ENCODE assay signal across 26 cellular contexts in genomic region chr9:81390802-81391456, GRCh38.
A peak's percentile ranks its signal among the peaks of the same experiment; 100 is the strongest.
DNase-seq lines count a peak whose midpoint lies in the region; ATAC-seq and TF ChIP-seq lines count a peak whose summit lies in the region.
"Had no signal": no experiment of that assay in that cellular context is flagged by ENCODE, and none has a peak within 500 bp of the region (broad histone marks: within the 10 kb centered on the region; RNA-seq: fewer than 3 reads in every experiment).

No MANE protein-coding gene starts in this region.

- H3K4me2 ChIP-seq in BLaER1 (no peak overlapping the region), mesendoderm (ENCODE audit: low read length) (no peak overlapping the region)
- H3K4me2 ChIP-seq: neural progenitor cell had no signal

- TF ChIP-seq CTCF in RWPE2 (IDR thresholded peaks at IDR 0.05; ENCODE audit: poor library complexity, severe bottlenecking) = no peak
- TF ChIP-seq CTCF in gastroesophageal sphincter (IDR thresholded peaks at IDR 0.05) = no peak
- TF ChIP-seq CTCF in brain microvascular endothelial cell (IDR thresholded peaks at IDR 0.05; ENCODE audit: low read depth, low read length, missing control alignments) = no peak
- no peak for TF ChIP-seq CTCF in omental fat pad (IDR thresholded peaks at IDR 0.05)

- H3K56ac ChIP-seq in mesendoderm (ENCODE audit: low read length) = peak overlapping the region; percentile 30

- WGBS in mesendoderm (ENCODE audit: extremely low coverage, insufficient coverage, low lambda C conversion rate) = no CpG with 5 or more reads among the region's 4 CpGs
- 70 to 74% methylated on average over 2 of the region's 4 CpGs for WGBS in gastroesophageal sphincter (ENCODE audit: low coverage in 1 of 2), 2 donors

- no peak for ATAC-seq in RWPE2 (ENCODE audit: low read depth)
- no peak for ATAC-seq in gastroesophageal sphincter
- ATAC-seq in omental fat pad (ENCODE audit: low FRiP score) = no peak
- ATAC-seq: SK-N-SH treated with all-trans-retinoic acid at 6 μM for 48 hours; stimulated activated effector memory CD8-positive, alpha-beta T cell treated with anti-CD3 and anti-CD28 coated beads, Interleukin-12 subunit alpha, Interleukin-12 subunit beta, amount 100 ng/mL, for 72 hours had no signal

- H2BK5ac ChIP-seq in mesendoderm (ENCODE audit: low read length) = peak overlapping the region; percentile 94

- no peaks in the 10 kb centered on the region for H3K9me3 ChIP-seq in BLaER1
- no peaks in the 10 kb centered on the region for H3K9me3 ChIP-seq in RWPE2 (ENCODE audit: severe bottlenecking)
- H3K9me3 ChIP-seq in gastroesophageal sphincter = no peaks in the 10 kb centered on the region
- H3K9me3 ChIP-seq: suprapubic skin had no signal

- TF ChIP-seq EP300 in gastroesophageal sphincter (IDR thresholded peaks at IDR 0.05) = no peak

- no peak overlapping the region for H3K9ac ChIP-seq in BLaER1
- no peak overlapping the region for H3K9ac ChIP-seq in mesendoderm (ENCODE audit: low read length)
- H3K9ac ChIP-seq: neural progenitor cell had no signal

- H2BK120ac ChIP-seq in mesendoderm (ENCODE audit: low read depth, low read length) = peak overlapping the region; percentile 69

- no peaks in the 10 kb centered on the region for H3K79me1 ChIP-seq in mesendoderm (ENCODE audit: low read length)

- H3K27ac ChIP-seq in BLaER1 (peak overlapping the region; percentile 3; the same call in 1 of the 2 replicates), RWPE2 (ENCODE audit: poor library complexity, severe bottlenecking) (peak overlapping the region; percentile 97), mesendoderm (ENCODE audit: low read depth, low read length) (peak overlapping the region; percentile 19), gastroesophageal sphincter (no peak overlapping the region), brain microvascular endothelial cell (no peak overlapping the region)
- H3K27ac ChIP-seq: neural progenitor cell, suprapubic skin had no signal

- no peak overlapping the region for H3K4me3 ChIP-seq in BLaER1
- no peak overlapping the region for H3K4me3 ChIP-seq in RWPE2 (ENCODE audit: severe bottlenecking)
- H3K4me3 ChIP-seq in mesendoderm (ENCODE audit: low read length) = no peak overlapping the region
- H3K4me3 ChIP-seq in gastroesophageal sphincter = no peak overlapping the region
- H3K4me3 ChIP-seq in brain microvascular endothelial cell (ENCODE audit: low read depth, low read length) = no peak overlapping the region
- H3K4me3 ChIP-seq: neural progenitor cell, skin epidermis, suprapubic skin had no signal

- H3K79me2 ChIP-seq in mesendoderm (ENCODE audit: control insufficient read depth, insufficient read depth, low read length) = no peaks in the 10 kb centered on the region

- H3K36me3 ChIP-seq in BLaER1 (no peaks in the 10 kb centered on the region), RWPE2 (ENCODE audit: low read depth) (no peaks in the 10 kb centered on the region), mesendoderm (ENCODE audit: control insufficient read depth, insufficient read depth, low read length) (no peaks in the 10 kb centered on the region), gastroesophageal sphincter (no peaks in the 10 kb centered on the region), brain microvascular endothelial cell (replicated peaks) (no peaks in the 10 kb centered on the region)
- H3K36me3 ChIP-seq: neural progenitor cell, suprapubic skin had no signal

- no peak overlapping the region for H2AK5ac ChIP-seq in mesendoderm (ENCODE audit: low read length)

- peak overlapping the region; percentile 85 for H3K4ac ChIP-seq in mesendoderm (ENCODE audit: low read depth, low read length)

- peaks cover 26% of the 10 kb centered on the region for H3K4me1 ChIP-seq in BLaER1
- peaks cover 29% of the 10 kb centered on the region for H3K4me1 ChIP-seq in RWPE2 (ENCODE audit: insufficient read depth, poor library complexity, severe bottlenecking)
- peaks cover 20% of the 10 kb centered on the region for H3K4me1 ChIP-seq in mesendoderm (ENCODE audit: control insufficient read depth, low read depth, low read length)
- H3K4me1 ChIP-seq in gastroesophageal sphincter = peaks cover 0 to 44% (median 4%) of the 10 kb centered on the region in 3 donors

- no peak for TF ChIP-seq POLR2A in gastroesophageal sphincter (IDR thresholded peaks at IDR 0.05)

- no peak overlapping the region for H2BK15ac ChIP-seq in mesendoderm (replicated peaks; ENCODE audit: low read depth)

- peak overlapping the region; percentile 46 for H3K18ac ChIP-seq in mesendoderm (ENCODE audit: low read length)

- no peak overlapping the region for H4K8ac ChIP-seq in mesendoderm (ENCODE audit: low read depth, low read length)

- DNase-seq in DMS153 treated with DMSO at 0.1 percent for 48 hours (lab: John Stamatoyannopoulos, UW; ENCODE audit: unreplicated experiment) = peak; percentile 10
- no peak for DNase-seq in RWPE2 (ENCODE audit: low spot score)
- DNase-seq in mesendoderm = peak; percentile 81
- no peak for DNase-seq in DMS 273 treated with DMSO at 0.1 percent for 48 hours (lab: John Stamatoyannopoulos, UW)
- DNase-seq in brain microvascular endothelial cell = no peak
- DNase-seq in omental fat pad (ENCODE audit: low spot score) = no peak
- DNase-seq: activated B cell treated with CpG ODN at 0.5 μM for 24 hours; activated CD4-positive, alpha-beta T cell treated with anti-CD3 and anti-CD28 coated beads, Interleukin-2, amount 50 U/mL, for 48 hours; activated CD8-positive, alpha-beta memory T cell treated with anti-CD3 and anti-CD28 coated beads, Interleukin-2, amount 50 U/mL, for 48 hours; activated effector memory CD4-positive, alpha-beta T cell treated with anti-CD3 and anti-CD28 coated beads, Interleukin-2, amount 50 U/mL, for 16 hours; AML-193; cortex of kidney; endodermal cell; head of caudate nucleus; NCI-H1048; NCI-H1930; NCI-H524; NK-92 treated with Interleukin-12 subunit alpha and Interleukin-12 subunit beta, amount 100 ng/mL, for 24 hours; stimulated activated CD4-positive, alpha-beta T cell treated with anti-CD3 and anti-CD28 coated beads, Interleukin-2, amount 100 ng/mL, for 24 hours had no signal

- no peaks in the 10 kb centered on the region for H4K20me1 ChIP-seq in BLaER1

- in situ Hi-C loops in brain microvascular endothelial cell (cut with HindIII; ENCODE audit: low pct_ligation_motif_present, low sequenced_read_pairs) = no loop called here

- no peak overlapping the region for H3K23ac ChIP-seq in mesendoderm (ENCODE audit: low read length)

- H3K27me3 ChIP-seq in BLaER1 (no peaks in the 10 kb centered on the region), RWPE2 (ENCODE audit: insufficient read depth, poor library complexity, severe bottlenecking) (no peaks in the 10 kb centered on the region), mesendoderm (ENCODE audit: insufficient read depth, low read length, poor library complexity) (no peaks in the 10 kb centered on the region), gastroesophageal sphincter (no peaks in the 10 kb centered on the region), brain microvascular endothelial cell (replicated peaks) (no peaks in the 10 kb centered on the region)
- H3K27me3 ChIP-seq: neural progenitor cell, suprapubic skin had no signal

- H4K5ac ChIP-seq in mesendoderm (ENCODE audit: low read length) = no peak overlapping the region

Comparison
In these comparisons a context has a peak if more than half of its experiments do, and no peak if none do; other contexts are left out.
1. H3K27ac ChIP-seq: peak in BLaER1 (single experiment), RWPE2 (single experiment) and mesendoderm (single experiment); none in gastroesophageal sphincter (0 of 4) and brain microvascular endothelial cell (single experiment).
2. DNase-seq: peak in DMS153 treated with DMSO at 0.1 percent for 48 hours (single experiment) and mesendoderm (single experiment); none in RWPE2 (single experiment), DMS 273 treated with DMSO at 0.1 percent for 48 hours (single experiment), brain microvascular endothelial cell (single experiment) and omental fat pad (single experiment).